ENCODE assay signal across 8 cellular contexts in the genomic region with DNA sequence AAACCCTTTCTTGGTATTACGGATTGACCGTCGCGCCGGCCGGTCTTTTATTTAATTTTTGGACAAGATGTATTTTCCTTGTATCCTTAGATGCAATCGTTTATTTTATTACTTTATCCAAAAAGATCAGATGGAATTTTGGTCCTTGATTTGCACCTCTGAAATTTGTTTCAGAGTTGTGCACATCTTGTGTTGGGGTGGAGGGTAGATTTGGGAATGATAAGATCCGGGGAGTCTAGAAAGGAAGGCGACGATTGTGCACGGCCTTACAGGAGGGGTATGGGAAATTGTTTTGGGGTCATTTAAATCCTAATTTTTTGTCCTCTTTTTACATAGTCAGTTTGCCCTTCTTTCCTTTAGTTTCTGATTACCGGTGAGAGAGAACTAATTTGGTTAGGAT. TPM values are rescaled to one million over a fixed set of nuclear protein-coding genes. Genes with fewer than 3 reads are reported as not detected.
DNase-seq lines count a peak whose midpoint lies in the region; ATAC-seq, FAIRE-seq and TF ChIP-seq lines count a peak whose summit lies in the region.

No MANE protein-coding gene starts in this region.

- no peak for TF ChIP-seq CTCF in 22Rv1 (IDR thresholded peaks at IDR 0.05)
- TF ChIP-seq CTCF in bronchial epithelial cell (IDR thresholded peaks at IDR 0.05; ENCODE audit: insufficient read depth, low read length, severe bottlenecking) = no peak
- TF ChIP-seq CTCF in mucosa of descending colon (IDR thresholded peaks at IDR 0.05) = no peak

- ATAC-seq in mucosa of descending colon = no peak

- H3K9me3 ChIP-seq in HUES64 (ENCODE audit: insufficient read depth, low read depth, low read length) (no peaks in the 10 kb centered on the region), mucosa of descending colon (no peaks in the 10 kb centered on the region)

- peak overlapping the region; percentile 93 for H3K4me3 ChIP-seq in HUES64 (ENCODE audit: low read length)
- H3K4me3 ChIP-seq in bronchial epithelial cell (ENCODE audit: low read depth, low read length) = peak overlapping the region; percentile 63
- H3K4me3 ChIP-seq in mucosa of descending colon = peak overlapping the region; percentile 84

- 0% methylated on average over 8 of the region's 12 CpGs for WGBS in HUES64

- peak overlapping the region; percentile 89 for H3K9ac ChIP-seq in HUES64 (ENCODE audit: low read depth, low read length)

- H3K36me3 ChIP-seq in HUES64 (ENCODE audit: insufficient read depth, low read length) (peaks cover 22% of the 10 kb centered on the region), bronchial epithelial cell (ENCODE audit: control insufficient read depth, insufficient read depth, low read length) (peaks cover 1% of the 10 kb centered on the region), mucosa of descending colon (ENCODE audit: low read depth) (no peaks in the 10 kb centered on the region)

- H3K4me1 ChIP-seq in HUES64 (ENCODE audit: insufficient read depth, low read length) (peaks cover 22% of the 10 kb centered on the region), mucosa of descending colon (ENCODE audit: low read depth) (peaks cover 24% of the 10 kb centered on the region)

- H3K27me3 ChIP-seq in HUES64 (ENCODE audit: insufficient read depth, low read length) (peaks cover 11% of the 10 kb centered on the region; the same call in 1 of the 2 replicates), bronchial epithelial cell (ENCODE audit: control insufficient read depth, insufficient read depth, low read length) (no peaks in the 10 kb centered on the region)

- DNase-seq in bronchial epithelial cell (ENCODE audit: low read depth) (no peak), mucosa of descending colon (no peak), globus pallidus (ENCODE audit: low spot score) (no peak), activated gamma-delta T cell treated with Interleukin-2 at 50 U/mL for 16 hours (no peak), hepatic stellate cell (ENCODE audit: low spot score) (no peak)
- no peak for DNase-seq in stimulated activated naive CD4-positive, alpha-beta T cell (lab: John Stamatoyannopoulos, UW)

- no peak for FAIRE-seq in bronchial epithelial cell (lab: Jason Lieb, UNC)

- intact Hi-C loops in mucosa of descending colon (cut with DNase I, micrococcal nuclease) = no loop called here

- peak overlapping the region; percentile 81 for H3K27ac ChIP-seq in 22Rv1
- no peak overlapping the region for H3K27ac ChIP-seq in HUES64 (ENCODE audit: low read depth, low read length)

RNA-seq across cellular contexts. Expression of a gene that starts 1.4 kb away (rescaled TPM):
- polyA plus RNA-seq in HUES64 (2013, experiment 1 of 2) = 31.2 TPM
- polyA plus RNA-seq in HUES64 (2013, experiment 2 of 2) = 32.2 TPM
- total RNA-seq in bronchial epithelial cell (38.4 and 49.0 TPM in 2 replicates), mucosa of descending colon (10 to 100 TPM; 67.2 to 84.6 (median 77.1) TPM)
